ENCODE assay signal across 24 cellular contexts in genomic region chr12:117692512-117692911, GRCh38.
"Had no signal": no experiment of that assay in that cellular context is flagged by ENCODE, and none has a peak within 500 bp of the region (broad histone marks: within the 10 kb centered on the region; RNA-seq: fewer than 3 reads in every experiment).

No MANE protein-coding gene starts in this region.

- H3K36me3 ChIP-seq: colonic mucosa, esophagus muscularis mucosa, esophagus squamous epithelium, gastrocnemius medialis, gastroesophageal sphincter, heart left ventricle, heart right ventricle had no signal

- H3K4me3 ChIP-seq: colonic mucosa, coronary artery, dorsolateral prefrontal cortex, esophagus muscularis mucosa, esophagus squamous epithelium, gastrocnemius medialis, gastroesophageal sphincter, heart left ventricle, heart right ventricle had no signal

- DNase-seq: colonic mucosa; cortex of kidney; dermis blood vessel endothelial cell; dorsolateral prefrontal cortex; effector CD4-positive, alpha-beta T cell; effector CD8-positive, alpha-beta T cell; effector memory CD4-positive, alpha-beta T cell; effector memory CD8-positive, alpha-beta T cell; endodermal cell; erythroblast; esophagus squamous epithelium; foreskin fibroblast; foreskin keratinocyte; foreskin melanocyte; gastrocnemius medialis; glutamatergic neuron; head of caudate nucleus; heart left ventricle; heart right ventricle had no signal

- ATAC-seq: effector memory CD8-positive, alpha-beta T cell; esophagus mucosa; foreskin keratinocyte; gastrocnemius medialis; gastroesophageal sphincter; heart left ventricle; heart right ventricle had no signal

- H3K27me3 ChIP-seq: colonic mucosa, dorsolateral prefrontal cortex, foreskin keratinocyte, gastrocnemius medialis had no signal

- H3K9me3 ChIP-seq: colonic mucosa, gastrocnemius medialis had no signal

- H3K27ac ChIP-seq: colonic mucosa, coronary artery, dorsolateral prefrontal cortex, epithelial cell of prostate, esophagus muscularis mucosa, esophagus squamous epithelium, foreskin keratinocyte, gastrocnemius medialis, gastroesophageal sphincter, heart left ventricle, heart right ventricle had no signal

- H3K4me1 ChIP-seq: colonic mucosa, esophagus muscularis mucosa, esophagus squamous epithelium, foreskin keratinocyte, gastrocnemius medialis, gastroesophageal sphincter, heart left ventricle, heart right ventricle had no signal
